11 cellular contexts compared by ENCODE assay signal in the genomic region with DNA sequence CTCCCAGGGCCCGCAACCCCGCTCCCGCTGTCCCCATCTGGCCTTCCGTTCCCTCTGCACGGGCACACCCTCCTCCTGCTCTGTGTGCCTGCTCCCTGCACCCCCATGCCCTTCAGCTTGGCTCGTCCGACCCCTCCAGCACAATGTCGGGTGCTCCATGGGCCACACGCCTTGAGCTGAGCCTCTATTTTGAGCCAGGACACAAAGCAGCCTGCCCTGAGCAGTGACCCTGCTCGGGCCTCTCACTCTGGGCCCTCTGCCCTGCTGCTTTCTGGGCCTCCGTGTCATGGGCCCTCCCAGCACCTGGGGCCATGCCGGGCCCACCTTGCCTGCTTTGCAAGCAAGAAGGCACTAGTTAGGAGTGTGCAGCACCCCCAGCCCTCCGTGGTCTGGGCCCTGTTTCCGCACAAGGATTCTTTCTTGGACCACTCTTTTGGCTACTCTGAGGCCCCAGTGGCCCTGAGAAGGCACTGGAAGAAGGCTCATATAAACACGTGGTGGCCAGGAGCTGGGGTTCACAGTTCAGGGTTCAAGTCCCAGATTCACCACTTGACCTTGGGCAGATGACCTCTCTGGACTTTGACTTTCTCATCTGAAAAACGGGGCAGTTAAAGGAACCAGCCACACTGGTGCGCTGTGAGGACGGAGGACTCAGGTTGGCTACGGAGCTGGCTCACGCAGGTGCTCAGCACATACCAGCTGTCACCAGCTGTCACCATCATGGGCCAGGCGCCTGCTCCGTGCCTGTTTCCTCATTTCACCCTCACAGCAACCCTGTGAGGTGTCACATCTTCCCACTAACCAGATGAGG.
A peak's percentile ranks its signal among the peaks of the same experiment; 100 is the strongest.
DNase-seq lines count a peak whose midpoint lies in the region; ATAC-seq and TF ChIP-seq lines count a peak whose summit lies in the region.
"Had no signal": no experiment of that assay in that cellular context is flagged by ENCODE, and none has a peak within 500 bp of the region (broad histone marks: within the 10 kb centered on the region; RNA-seq: fewer than 3 reads in every experiment).

No MANE protein-coding gene starts in this region.

- ATAC-seq in HG03442 (IDR thresholded peaks at IDR 0.05; ENCODE audit: unreplicated experiment) = peak; percentile 43

- DNase-seq in NCI-H2107 treated with DMSO at 0.1 percent for 48 hours (lab: John Stamatoyannopoulos, UW; ENCODE audit: unreplicated experiment) = peak; percentile 76
- no peak for DNase-seq in NCI-H2107 (lab: John Stamatoyannopoulos, UW)
- DNase-seq in transverse colon = peak; percentile 67
- no peak for DNase-seq in AG08396 (ENCODE audit: low spot score)
- no peak for DNase-seq in C1 segment of cervical spinal cord (lab: John Stamatoyannopoulos, UW)
- DNase-seq in caudate nucleus (lab: John Stamatoyannopoulos, UW) = no peak
- DNase-seq: ACHN; activated naive CD8-positive, alpha-beta T cell treated with anti-CD3 and anti-CD28 coated beads, Interleukin-2, amount 10 ng/mL, durations not matched to agents 7 days and 5 days; IMR-90 had no signal

- H3K27ac ChIP-seq in angular gyrus (ENCODE audit: low read depth, low read length) (peak overlapping the region; percentile 2), transverse colon (peak overlapping the region; percentile 65 to 80 (median 74)), caudate nucleus (ENCODE audit: low read depth, low read length) (no peak overlapping the region)

- no peaks in the 10 kb centered on the region for H3K27me3 ChIP-seq in transverse colon

- no peak overlapping the region for H3K4me3 ChIP-seq in transverse colon

- intact Hi-C loops in transverse colon (cut with DNase I; ENCODE audit: low total_unique reads) = no loop called here

- TF ChIP-seq POLR2A in transverse colon (IDR thresholded peaks at IDR 0.05) = no peak

- TF ChIP-seq EP300 in transverse colon (IDR thresholded peaks at IDR 0.05; ENCODE audit: low read depth) = no peak

- peaks cover 29 to 56% (median 47%) of the 10 kb centered on the region in 4 donors for H3K4me1 ChIP-seq in transverse colon

- no peaks in the 10 kb centered on the region for H3K9me3 ChIP-seq in transverse colon

- 64 to 91% methylated on average over 4 to 22 of the region's 22 CpGs for WGBS in transverse colon (ENCODE audit: low coverage in 1 of 2), 2 donors

- no peaks in the 10 kb centered on the region for H3K36me3 ChIP-seq in transverse colon

- in situ Hi-C loops in transverse colon (cut with MboI; ENCODE audit: low pct_ligation_motif_present in 1 of 4, low pct_unique_long_range_greater_than_20kb in 1 of 4, low sequenced_read_pairs in 3 of 4) = loop anchor here in 2 of 4 donors (25.0 kb wide), 1 partner anchor 165 kb away; the partner anchor contains the start of gene GSE1 (in 2 of the 2)

- TF ChIP-seq CTCF in transverse colon (IDR thresholded peaks at IDR 0.05) = no peak

Comparison
In these comparisons a context has a peak if more than half of its experiments do, and no peak if none do; other contexts are left out.
1. DNase-seq: peak in NCI-H2107 treated with DMSO at 0.1 percent for 48 hours (single experiment) and transverse colon (single experiment); none in NCI-H2107 (single experiment), AG08396 (single experiment), C1 segment of cervical spinal cord (0 of 14) and caudate nucleus (0 of 61).